In the genomic region with DNA sequence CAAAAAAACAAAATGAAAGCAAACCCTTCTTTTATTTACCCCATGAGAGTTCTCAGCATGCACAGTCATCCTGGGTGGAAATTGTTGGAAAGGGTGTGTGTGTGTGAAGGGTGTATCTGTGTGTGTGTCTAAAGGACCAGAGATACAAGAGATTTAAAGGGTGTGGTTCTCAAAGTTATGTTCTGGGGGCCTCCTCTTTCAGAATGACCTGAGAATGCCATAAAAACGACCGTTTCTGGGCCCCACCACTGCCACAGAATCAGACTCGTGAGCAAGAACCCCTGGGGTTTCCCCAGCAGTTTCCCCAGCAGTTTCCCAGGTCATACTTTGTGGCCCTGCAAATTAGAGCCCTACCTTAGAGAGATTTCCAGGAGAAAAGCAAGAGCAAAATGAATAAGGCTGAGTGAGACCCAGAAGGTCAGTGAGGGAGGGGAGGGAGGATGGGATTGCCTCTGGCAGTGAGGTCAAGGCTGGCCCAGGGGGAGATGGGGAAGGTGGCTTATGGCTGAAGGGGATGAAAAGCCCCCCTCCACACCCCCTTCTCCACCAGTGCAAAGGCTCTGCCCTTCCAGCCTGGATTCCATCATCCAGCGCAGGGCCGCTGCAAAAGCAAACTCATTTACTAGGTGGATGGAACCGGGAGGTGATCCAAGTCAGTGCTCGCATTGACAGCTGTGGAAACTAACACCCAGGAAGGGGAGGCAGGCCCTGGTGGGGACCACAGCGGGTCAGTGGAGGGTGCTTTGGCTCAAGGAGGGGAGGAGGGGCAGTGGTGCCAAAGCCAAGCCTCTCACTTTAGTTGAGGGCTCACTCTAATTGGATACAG, we compare ENCODE assay signal across 8 cellular contexts. TPM values are rescaled to one million over a fixed set of nuclear protein-coding genes. Genes with fewer than 3 reads are reported as not detected.
DNase-seq lines count a peak whose midpoint lies in the region; ATAC-seq lines count a peak whose summit lies in the region.
"Had no signal": no experiment of that assay in that cellular context is flagged by ENCODE, and none has a peak within 500 bp of the region (broad histone marks: within the 10 kb centered on the region; RNA-seq: fewer than 3 reads in every experiment).

No MANE protein-coding gene starts in this region.

- no peaks in the 10 kb centered on the region for H3K9me3 ChIP-seq in Karpas-422 (ENCODE audit: low read length)

- H3K36me3 Mint-ChIP-seq in activated naive CD8-positive, alpha-beta T cell treated with anti-CD3 and anti-CD28 coated beads for 36 hours: peaks cover 7% of the 10 kb centered on the region

- H3K4me3 ChIP-seq in skeletal muscle cell (ENCODE audit: low read depth, low read length): no peak overlapping the region
- H3K4me3 ChIP-seq in Karpas-422 (ENCODE audit: low read length): no peak overlapping the region

- no peaks in the 10 kb centered on the region for H3K27me3 ChIP-seq in Karpas-422 (ENCODE audit: low read length)

- H3K9me2 ChIP-seq in Karpas-422 (replicated peaks; ENCODE audit: insufficient read depth, low read length): no peaks in the 10 kb centered on the region

- peak; percentile 38 for ATAC-seq in GM19025 (IDR thresholded peaks at IDR 0.05; ENCODE audit: low read depth, unreplicated experiment)
- ATAC-seq in HG02852 (IDR thresholded peaks at IDR 0.05; ENCODE audit: unreplicated experiment): peak; percentile 72

- H3K4me3 Mint-ChIP-seq in activated naive CD8-positive, alpha-beta T cell treated with anti-CD3 and anti-CD28 coated beads for 36 hours: no peak overlapping the region
- H3K4me3 Mint-ChIP-seq: activated naive CD4-positive, alpha-beta T cell treated with anti-CD3 and anti-CD28 coated beads, Interleukin-2, amount 50 U/mL, for 24 hours had no signal

- no peak overlapping the region for H2AFZ ChIP-seq in Karpas-422 (ENCODE audit: low read length)

- H3K27ac Mint-ChIP-seq in activated naive CD8-positive, alpha-beta T cell treated with anti-CD3 and anti-CD28 coated beads for 36 hours: peak overlapping the region; percentile 61
- H3K27ac Mint-ChIP-seq: activated naive CD4-positive, alpha-beta T cell treated with anti-CD3 and anti-CD28 coated beads, Interleukin-2, amount 50 U/mL, for 24 hours had no signal

- no peaks in the 10 kb centered on the region for H3K4me1 ChIP-seq in Karpas-422 (ENCODE audit: low read length)

- DNase-seq in activated naive CD8-positive, alpha-beta T cell treated with anti-CD3 and anti-CD28 coated beads for 36 hours: peak; percentile 14
- DNase-seq in skeletal muscle cell (ENCODE audit: low read depth) (peak; percentile 65), DMS 273 treated with DMSO at 0.1 percent for 48 hours (lab: John Stamatoyannopoulos, UW) (no peak), Karpas-422 (no peak), GOT3 (lab: John Stamatoyannopoulos, UW) (no peak)

- no peaks in the 10 kb centered on the region for H3K9me3 Mint-ChIP-seq in activated naive CD8-positive, alpha-beta T cell treated with anti-CD3 and anti-CD28 coated beads for 36 hours
- H3K9me3 Mint-ChIP-seq: activated naive CD4-positive, alpha-beta T cell treated with anti-CD3 and anti-CD28 coated beads, Interleukin-2, amount 50 U/mL, for 24 hours had no signal

- H3K4me2 ChIP-seq in Karpas-422 (ENCODE audit: low read depth, low read length, poor library complexity, severe bottlenecking): no peak overlapping the region

- H3K9ac ChIP-seq in Karpas-422 (ENCODE audit: low read length): no peak overlapping the region

- H3K27me3 Mint-ChIP-seq in activated naive CD8-positive, alpha-beta T cell treated with anti-CD3 and anti-CD28 coated beads for 36 hours: no peaks in the 10 kb centered on the region
- H3K27me3 Mint-ChIP-seq: activated naive CD4-positive, alpha-beta T cell treated with anti-CD3 and anti-CD28 coated beads, Interleukin-2, amount 50 U/mL, for 24 hours had no signal

- peaks cover 15% of the 10 kb centered on the region for H3K4me1 Mint-ChIP-seq in activated naive CD8-positive, alpha-beta T cell treated with anti-CD3 and anti-CD28 coated beads for 36 hours
- H3K4me1 Mint-ChIP-seq: activated naive CD4-positive, alpha-beta T cell treated with anti-CD3 and anti-CD28 coated beads, Interleukin-2, amount 50 U/mL, for 24 hours had no signal

- H3K36me3 ChIP-seq in Karpas-422 (ENCODE audit: insufficient read depth, low read length): no peaks in the 10 kb centered on the region

- no peaks in the 10 kb centered on the region for H3K79me2 ChIP-seq in Karpas-422 (ENCODE audit: low read length)

- no peak overlapping the region for H3K27ac ChIP-seq in Karpas-422 (ENCODE audit: low read length)

- H4K20me1 ChIP-seq in Karpas-422 (ENCODE audit: insufficient read depth, low read depth, low read length): no peaks in the 10 kb centered on the region

RNA-seq across cellular contexts. Expression of a gene that starts 10.2 kb away (rescaled TPM):
- 1 to 10 TPM; 2.8 to 3.9 TPM for total RNA-seq in activated naive CD8-positive, alpha-beta T cell treated with anti-CD3 and anti-CD28 coated beads for 36 hours
- 1.2 TPM in 1 of 2 replicates, not detected in the other for total RNA-seq in Karpas-422 (2014; rRNA removed; shearing (Covaris generic); ENCODE audit: low replicate concordance)

RNA-seq across cellular contexts. Expression of a gene that starts 42.0 kb away (rescaled TPM):
- total RNA-seq in activated naive CD8-positive, alpha-beta T cell treated with anti-CD3 and anti-CD28 coated beads for 36 hours: 10 to 100 TPM; 44.7 to 46.6 TPM
- total RNA-seq in Karpas-422 (2014; rRNA removed; shearing (Covaris generic); ENCODE audit: low replicate concordance): 35.6 and 43.4 TPM in 2 replicates

Comparison
In these comparisons a context has a peak if more than half of its experiments do, and no peak if none do; other contexts are left out.
1. DNase-seq: peak in activated naive CD8-positive, alpha-beta T cell treated with anti-CD3 and anti-CD28 coated beads for 36 hours (single experiment) and skeletal muscle cell (single experiment); none in DMS 273 treated with DMSO at 0.1 percent for 48 hours (single experiment), Karpas-422 (single experiment) and GOT3 (single experiment).